Comparison of ENCODE assay signal across 20 cellular contexts in genomic region chr5:114430532-114430931, GRCh38.
"Had no signal": no experiment of that assay in that cellular context is flagged by ENCODE, and none has a peak within 500 bp of the region (broad histone marks: within the 10 kb centered on the region; RNA-seq: fewer than 3 reads in every experiment).

No MANE protein-coding gene starts in this region.

- H3K9me3 ChIP-seq: SJSA1 had no signal

- H3K27me3 ChIP-seq: SJSA1 had no signal

- H3K4me1 ChIP-seq: SJSA1 had no signal

- H3K36me3 ChIP-seq: SJSA1 had no signal

- FAIRE-seq: RCC 7860 had no signal

- H3K4me3 ChIP-seq: SJSA1, SK-N-MC had no signal

- H3K27ac ChIP-seq: SJSA1, SK-N-MC had no signal

- DNase-seq: KBM-7, MV-4-11, NCI-H1048, NCI-H1105, NCI-H1417, NCI-H1436 treated with DMSO at 0.1 percent for 48 hours, NCI-H1694, NCI-H187 treated with DMSO at 0.1 percent for 48 hours, NCI-H2029 treated with DMSO at 0.1 percent for 48 hours, NCI-H2171 treated with DMSO at 0.1 percent for 48 hours, NCI-H524, NCI-H526 treated with DMSO at 0.1 percent for 48 hours, NCI-H774, Right ventricle myocardium superior, RPMI8226, SIG-M5, T-helper 2 cell had no signal
